Comparison of ENCODE assay signal across 10 cellular contexts in the genomic region with DNA sequence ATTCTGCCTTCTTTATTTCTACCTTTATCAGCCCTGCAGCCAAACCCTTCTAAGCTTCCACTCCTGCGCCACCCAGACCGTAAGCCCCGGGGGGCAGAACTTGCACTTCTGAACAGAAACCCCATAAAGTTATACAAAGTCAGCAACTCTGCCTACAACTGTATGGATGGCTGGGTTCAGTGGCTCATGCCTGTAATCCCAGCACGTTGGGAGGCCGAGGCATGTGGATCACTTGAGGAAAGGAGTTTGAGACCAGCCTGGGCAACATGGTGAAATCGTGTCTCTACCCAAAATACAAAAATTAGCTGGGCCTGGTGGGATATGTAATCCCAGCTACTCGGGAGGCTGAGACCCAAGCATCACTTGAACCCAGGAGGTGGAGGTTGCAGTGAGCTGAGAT. TPM values are rescaled to one million over a fixed set of nuclear protein-coding genes. Genes with fewer than 3 reads are reported as not detected.
DNase-seq lines count a peak whose midpoint lies in the region; ATAC-seq and TF ChIP-seq lines count a peak whose summit lies in the region.
"Had no signal": no experiment of that assay in that cellular context is flagged by ENCODE, and none has a peak within 500 bp of the region (broad histone marks: within the 10 kb centered on the region; RNA-seq: fewer than 3 reads in every experiment).

No MANE protein-coding gene starts in this region.

- no peaks in the 10 kb centered on the region for H3K9me3 Mint-ChIP-seq in natural killer cell
- H3K9me3 Mint-ChIP-seq: activated T-cell treated with anti-CD3 and anti-CD28 coated beads, Interleukin-2, amount 50 U/mL, for 4 hours; CD14-positive monocyte had no signal

- intact Hi-C loops in left ventricle myocardium inferior (cut with micrococcal nuclease) (no loop called here), Right ventricle myocardium superior (cut with DNase I) (no loop called here), breast epithelium (cut with DNase I; ENCODE audit: low total_unique reads) (no loop called here), natural killer cell (cut with micrococcal nuclease) (no loop called here), vagina (cut with DNase I) (no loop called here), ascending aorta (cut with DNase I) (no loop called here)

- H3K27me3 ChIP-seq in left ventricle myocardium inferior (ENCODE audit: low read depth) (no peaks in the 10 kb centered on the region), breast epithelium (no peaks in the 10 kb centered on the region), vagina (no peaks in the 10 kb centered on the region), ascending aorta (no peaks in the 10 kb centered on the region)

- ATAC-seq in Right ventricle myocardium superior (ENCODE audit: poor library complexity) (no peak), natural killer cell (no peak), GM21576 (IDR thresholded peaks at IDR 0.05; ENCODE audit: unreplicated experiment) (no peak)

- no peaks in the 10 kb centered on the region for H3K36me3 Mint-ChIP-seq in natural killer cell

- H3K27me3 Mint-ChIP-seq in natural killer cell (ENCODE audit: low read depth in 2 of 2) = no peaks in the 10 kb centered on the region

- TF ChIP-seq CTCF in left ventricle myocardium inferior (IDR thresholded peaks at IDR 0.05; ENCODE audit: borderline replicate concordance) = no peak
- no peak for TF ChIP-seq CTCF in breast epithelium (IDR thresholded peaks at IDR 0.05)
- no peak for TF ChIP-seq CTCF in natural killer cell (IDR thresholded peaks at IDR 0.05)
- no peak for TF ChIP-seq CTCF in vagina (IDR thresholded peaks at IDR 0.05)
- TF ChIP-seq CTCF in ascending aorta (IDR thresholded peaks at IDR 0.05) = no peak

- H3K9me3 ChIP-seq in left ventricle myocardium inferior (replicated peaks) = no peaks in the 10 kb centered on the region
- H3K9me3 ChIP-seq in breast epithelium = no peaks in the 10 kb centered on the region
- no peaks in the 10 kb centered on the region for H3K9me3 ChIP-seq in vagina
- no peaks in the 10 kb centered on the region for H3K9me3 ChIP-seq in ascending aorta

- H3K27ac Mint-ChIP-seq in natural killer cell = peak overlapping the region; percentile 46 to 64

- peaks cover 98% of the 10 kb centered on the region for H3K4me1 ChIP-seq in left ventricle myocardium inferior
- H3K4me1 ChIP-seq in breast epithelium = peaks cover 0 to 14% of the 10 kb centered on the region in 2 donors
- H3K4me1 ChIP-seq in vagina = peaks cover 81% of the 10 kb centered on the region
- peaks cover 0 to 17% of the 10 kb centered on the region in 2 donors for H3K4me1 ChIP-seq in ascending aorta

- no peak overlapping the region for H3K4me3 ChIP-seq in left ventricle myocardium inferior
- H3K4me3 ChIP-seq in breast epithelium = no peak overlapping the region
- H3K4me3 ChIP-seq in vagina = no peak overlapping the region
- no peak overlapping the region for H3K4me3 ChIP-seq in ascending aorta

- H3K36me3 ChIP-seq in left ventricle myocardium inferior (no peaks in the 10 kb centered on the region), breast epithelium (no peaks in the 10 kb centered on the region), vagina (no peaks in the 10 kb centered on the region), ascending aorta (no peaks in the 10 kb centered on the region)

- H3K4me3 Mint-ChIP-seq in natural killer cell = no peak overlapping the region

- H3K4me1 Mint-ChIP-seq in natural killer cell = peaks cover 55 to 88% of the 10 kb centered on the region in 2 donors

- peak overlapping the region; percentile 68 for H3K27ac ChIP-seq in left ventricle myocardium inferior (replicated peaks)
- H3K27ac ChIP-seq in breast epithelium = peak overlapping the region; percentile 23 to 66
- peak overlapping the region; percentile 90 for H3K27ac ChIP-seq in vagina
- H3K27ac ChIP-seq in ascending aorta = no peak overlapping the region

- DNase-seq in left ventricle myocardium inferior = no peak
- DNase-seq in Right ventricle myocardium superior = no peak
- DNase-seq in breast epithelium (ENCODE audit: low spot score in 2 of 2) = no peak
- DNase-seq in natural killer cell = no peak
- DNase-seq in vagina (ENCODE audit: extremely low spot score in 2 of 2) = no peak
- DNase-seq in ascending aorta (ENCODE audit: low spot score in 2 of 2) = no peak
- no peak for DNase-seq in NCI-H1092 (lab: John Stamatoyannopoulos, UW)

- TF ChIP-seq POLR2A in breast epithelium (IDR thresholded peaks at IDR 0.05) (no peak), vagina (IDR thresholded peaks at IDR 0.05) (no peak)

RNA-seq across cellular contexts. Expression of a gene that starts 10.4 kb away (rescaled TPM):
- total RNA-seq in left ventricle myocardium inferior = 54.8 TPM
- total RNA-seq in Right ventricle myocardium superior = 57.4 TPM
- total RNA-seq in breast epithelium = 10 to 100 TPM; 54.4 to 66.2 (median 64.9) TPM
- total RNA-seq in natural killer cell = 10 to 100 TPM; 73.9 to 95.2 (median 89.7) TPM
- 110 TPM for total RNA-seq in vagina
- total RNA-seq in ascending aorta = 48.0 TPM

RNA-seq across cellular contexts. Expression of a gene that starts 53.5 kb away (rescaled TPM):
- total RNA-seq in left ventricle myocardium inferior (6.1 TPM), Right ventricle myocardium superior (3.4 TPM), breast epithelium (10 to 100 TPM in 2 of 3 donors, 1 to 10 TPM in 1; 9.4 to 19.0 (median 16.4) TPM), natural killer cell (10 to 100 TPM; 34.0 to 41.6 (median 38.3) TPM), vagina (35.8 TPM), ascending aorta (8.1 TPM)

Comparison
In these comparisons a context has a peak if more than half of its experiments do, and no peak if none do; other contexts are left out.
1. H3K27ac ChIP-seq: peak in left ventricle myocardium inferior (single experiment), breast epithelium (2 of 2) and vagina (single experiment); none in ascending aorta (0 of 2).